In the genomic region with DNA sequence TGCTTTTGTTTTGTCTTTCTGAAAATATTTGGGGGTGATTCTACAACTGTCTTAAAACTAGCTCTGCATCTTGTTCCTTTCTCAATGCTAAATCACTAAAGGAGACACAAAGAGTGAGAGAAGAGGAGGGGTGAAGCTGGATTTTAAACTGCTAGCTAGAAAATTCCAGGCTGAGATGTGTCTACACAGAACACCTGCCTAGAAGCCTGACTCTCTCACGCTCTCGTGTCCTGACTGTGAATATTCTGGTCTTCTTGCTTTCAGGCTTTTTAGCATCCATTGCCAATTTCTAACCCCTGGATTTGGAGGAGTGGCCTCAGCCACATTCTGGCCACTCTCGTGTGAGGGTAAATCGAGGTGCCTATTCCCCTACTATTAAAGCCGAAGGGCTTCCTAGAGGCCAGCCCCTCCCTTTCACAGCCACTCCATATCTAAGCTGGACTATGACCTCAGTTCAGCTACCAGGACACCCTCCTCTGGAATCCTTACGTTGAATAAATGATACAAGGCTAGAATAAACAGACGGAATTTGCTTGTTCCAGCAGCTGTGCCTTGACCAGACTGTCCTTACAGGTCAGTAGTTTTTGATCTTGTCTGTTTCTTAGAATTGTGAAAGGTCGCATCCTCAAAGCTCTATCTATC, we compare ENCODE assay signal across 30 cellular contexts.
"Had no signal": no experiment of that assay in that cellular context is flagged by ENCODE, and none has a peak within 500 bp of the region (broad histone marks: within the 10 kb centered on the region; RNA-seq: fewer than 3 reads in every experiment).

No MANE protein-coding gene starts in this region.

- DNase-seq: activated CD4-positive, alpha-beta memory T cell treated with anti-CD3 and anti-CD28 coated beads for 36 hours; activated CD4-positive, alpha-beta T cell treated with anti-CD3 and anti-CD28 coated beads for 36 hours; activated CD4-positive, alpha-beta T cell treated with anti-CD3 and anti-CD28 coated beads, Interleukin-2, amount 10 ng/mL, durations not matched to agents 24 days and 14 days; activated CD4-positive, CD25-positive, alpha-beta regulatory T cell; activated CD4-positive, CD25-positive, alpha-beta regulatory T cell treated with anti-CD3 and anti-CD28 coated beads, Interleukin-2, amount 50 U/mL, for 72 hours; activated CD8-positive, alpha-beta memory T cell treated with anti-CD3 and anti-CD28 coated beads, Interleukin-2, amount 10 ng/mL, durations not matched to agents 7 days and 5 days; activated CD8-positive, alpha-beta memory T cell treated with anti-CD3 and anti-CD28 coated beads, Interleukin-2, amount 50 U/mL, for 4 hours; activated CD8-positive, alpha-beta T cell treated with anti-CD3 and anti-CD28 coated beads, Interleukin-2, amount 10 ng/mL, durations not matched to agents 7 days and 5 days; activated gamma-delta T cell; activated naive CD4-positive, alpha-beta T cell; activated naive CD4-positive, alpha-beta T cell treated with anti-CD3 and anti-CD28 coated beads, Interleukin-2, amount 10 ng/mL, durations not matched to agents 7 days and 5 days; activated T-cell treated with anti-CD3 and anti-CD28 coated beads, Interleukin-2, amount 50 U/mL, for 1 hour; activated T-cell treated with anti-CD3 and anti-CD28 coated beads, Interleukin-2, amount 50 U/mL, for 48 hours; amniotic stem cell; anterior cingulate cortex; caudate nucleus; cortex of kidney; dermis blood vessel endothelial cell; effector CD4-positive, alpha-beta T cell; effector memory CD8-positive, alpha-beta T cell; erythroblast; foreskin keratinocyte; gastrocnemius medialis; glutamatergic neuron; T-helper 1 cell; T-helper 17 cell; T1000 had no signal

- H3K27ac ChIP-seq: esophagus muscularis mucosa, foreskin keratinocyte, gastrocnemius medialis had no signal

- H3K4me1 ChIP-seq: esophagus muscularis mucosa, foreskin keratinocyte, gastrocnemius medialis had no signal

- H3K36me3 ChIP-seq: esophagus muscularis mucosa, gastrocnemius medialis had no signal

- FAIRE-seq: astrocyte, colon had no signal

- H3K27me3 ChIP-seq: esophagus muscularis mucosa, gastrocnemius medialis had no signal

- H3K9me3 ChIP-seq: esophagus muscularis mucosa, gastrocnemius medialis had no signal

- ATAC-seq: activated CD4-positive, alpha-beta T cell treated with anti-CD3 and anti-CD28 coated beads for 36 hours; activated CD8-positive, alpha-beta memory T cell treated with anti-CD3 and anti-CD28 coated beads, Interleukin-2, amount 10 ng/mL, durations not matched to agents 7 days and 5 days; activated CD8-positive, alpha-beta T cell treated with anti-CD3 and anti-CD28 coated beads, Interleukin-2, amount 10 ng/mL, durations not matched to agents 7 days and 5 days; effector memory CD8-positive, alpha-beta T cell; foreskin keratinocyte; gastrocnemius medialis; T-helper 17 cell had no signal

- H3K4me3 ChIP-seq: esophagus muscularis mucosa, gastrocnemius medialis had no signal
